Comparison of ENCODE assay signal across 8 cellular contexts in genomic region chr2:169452080-169452479, GRCh38.
DNase-seq lines count a peak whose midpoint lies in the region; ATAC-seq and TF ChIP-seq lines count a peak whose summit lies in the region.

No MANE protein-coding gene starts in this region.

- no peak overlapping the region for H3K4me3 ChIP-seq in astrocyte of the cerebellum (ENCODE audit: low read depth, low read length)

- in situ Hi-C loops in astrocyte of the cerebellum (cut with HindIII; ENCODE audit: low sequenced_read_pairs), result no loop called here

- peak; percentile 37 for TF ChIP-seq CTCF in astrocyte of the cerebellum (IDR thresholded peaks at IDR 0.05; ENCODE audit: low read depth, low read length, missing control alignments)

- ATAC-seq in GM18907 (IDR thresholded peaks at IDR 0.05; ENCODE audit: unreplicated experiment) (no peak), HG03039 (IDR thresholded peaks at IDR 0.05; ENCODE audit: unreplicated experiment) (no peak)

- DNase-seq in DMS153 treated with DMSO at 0.1 percent for 48 hours (lab: John Stamatoyannopoulos, UW; ENCODE audit: unreplicated experiment), result peak; percentile 54
- DNase-seq in DMS153 (lab: John Stamatoyannopoulos, UW), result no peak
- DNase-seq in NCI-H146 treated with DMSO at 0.1 percent for 48 hours (lab: John Stamatoyannopoulos, UW; ENCODE audit: unreplicated experiment), result peak; percentile 10
- peak; percentile 44 for DNase-seq in astrocyte of the cerebellum (ENCODE audit: low read depth)
- peak; percentile 54 for DNase-seq in left kidney (ENCODE audit: low read depth, low spot score)
- DNase-seq in activated CD4-positive, CD25-positive, alpha-beta regulatory T cell (lab: John Stamatoyannopoulos, UW), result no peak

Comparison
In these comparisons a context has a peak if more than half of its experiments do, and no peak if none do; other contexts are left out.
1. DNase-seq: peak in DMS153 treated with DMSO at 0.1 percent for 48 hours (single experiment), NCI-H146 treated with DMSO at 0.1 percent for 48 hours (single experiment), astrocyte of the cerebellum (single experiment) and left kidney (single experiment); none in DMS153 (single experiment) and activated CD4-positive, CD25-positive, alpha-beta regulatory T cell (0 of 4).